Comparison of ENCODE assay signal across 20 cellular contexts in the genomic region with DNA sequence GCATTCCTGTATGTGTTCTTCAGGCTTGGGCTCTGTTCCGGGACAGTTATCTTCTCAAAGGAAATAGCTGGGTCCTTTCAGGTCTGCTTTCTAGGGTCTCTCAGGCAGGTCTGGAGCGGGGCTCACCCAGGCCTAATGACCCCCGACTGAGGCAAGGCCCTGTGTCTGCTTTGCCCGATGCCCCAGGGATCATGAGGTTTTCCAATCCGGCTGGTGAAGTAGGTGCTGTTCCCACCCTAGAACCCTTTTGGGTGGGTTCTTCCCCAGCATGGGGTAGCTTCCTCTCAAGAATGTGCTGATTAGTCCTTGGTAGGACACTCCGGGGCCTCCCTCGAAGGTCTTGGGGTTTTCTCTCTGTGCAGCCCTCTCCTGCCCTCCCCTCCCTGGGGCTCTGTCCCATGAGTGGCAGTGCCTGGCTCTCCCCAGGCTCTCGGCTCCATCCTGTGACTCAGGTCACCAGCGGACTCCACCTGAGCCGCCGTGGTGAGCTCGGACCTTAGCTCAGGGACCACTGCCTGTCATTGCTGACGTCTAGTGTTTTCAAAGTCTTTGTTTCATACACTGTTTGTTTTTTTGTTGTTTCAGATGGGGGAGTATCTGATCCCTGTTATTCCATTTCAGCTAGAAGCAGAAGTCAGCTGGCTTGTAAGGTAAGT.
DNase-seq lines count a peak whose midpoint lies in the region; ATAC-seq, FAIRE-seq and TF ChIP-seq lines count a peak whose summit lies in the region.
"Had no signal": no experiment of that assay in that cellular context is flagged by ENCODE, and none has a peak within 500 bp of the region (broad histone marks: within the 10 kb centered on the region; RNA-seq: fewer than 3 reads in every experiment).

No MANE protein-coding gene starts in this region.

- peaks cover 15% of the 10 kb centered on the region for H3K27me3 ChIP-seq in RWPE2 (ENCODE audit: insufficient read depth, poor library complexity, severe bottlenecking)
- H3K27me3 ChIP-seq in CD8-positive, alpha-beta T cell (ENCODE audit: insufficient read depth, low read length): no peaks in the 10 kb centered on the region

- TF ChIP-seq CTCF in RWPE2 (IDR thresholded peaks at IDR 0.05; ENCODE audit: poor library complexity, severe bottlenecking) (no peak), kidney (IDR thresholded peaks at IDR 0.05; ENCODE audit: borderline replicate concordance, extremely low read depth, insufficient read depth) (no peak), type B pancreatic cell (conservative IDR thresholded peaks at IDR 0.05) (no peak)
- TF ChIP-seq CTCF in CD8-positive, alpha-beta T cell (IDR thresholded peaks at IDR 0.05): no peak

- no peak for ATAC-seq in RWPE2 (ENCODE audit: low read depth)
- ATAC-seq in CD8-positive, alpha-beta T cell: no peak
- no peak for ATAC-seq in HG02840 (IDR thresholded peaks at IDR 0.05; ENCODE audit: low FRiP score, unreplicated experiment)
- ATAC-seq: GM23338, Panc1 had no signal

- POLR2A ChIA-PET in CD8-positive, alpha-beta T cell (lab: Charles Lee): no interaction called here

- H3K4me1 ChIP-seq in RWPE2 (ENCODE audit: insufficient read depth, poor library complexity, severe bottlenecking) (no peaks in the 10 kb centered on the region), kidney (ENCODE audit: control insufficient read depth in 1 of 2, insufficient read depth in 1 of 2, low read depth in 1 of 2, low read length in 2 of 2) (no peaks in the 10 kb centered on the region)
- H3K4me1 ChIP-seq in CD8-positive, alpha-beta T cell (ENCODE audit: insufficient read depth, low read length): no peaks in the 10 kb centered on the region

- H3K27ac Mint-ChIP-seq in activated naive CD4-positive, alpha-beta T cell treated with anti-CD3 and anti-CD28 coated beads, Interleukin-2, amount 50 U/mL, for 24 hours: peak overlapping the region; percentile 2
- H3K27ac Mint-ChIP-seq in type B pancreatic cell: no peak overlapping the region
- H3K27ac Mint-ChIP-seq in CD8-positive, alpha-beta T cell: no peak overlapping the region
- H3K27ac Mint-ChIP-seq: CD4-positive, alpha-beta T cell; GM23338 had no signal

- H3K36me3 ChIP-seq in RWPE2 (ENCODE audit: low read depth) (no peaks in the 10 kb centered on the region), kidney (ENCODE audit: control insufficient read depth in 1 of 2, insufficient read depth in 2 of 2, low read length in 2 of 2) (no peaks in the 10 kb centered on the region)
- H3K36me3 ChIP-seq in CD8-positive, alpha-beta T cell (ENCODE audit: insufficient read depth, low read length): no peaks in the 10 kb centered on the region
- H3K36me3 ChIP-seq: MG63 had no signal

- H3K36me3 Mint-ChIP-seq in activated naive CD4-positive, alpha-beta T cell treated with anti-CD3 and anti-CD28 coated beads, Interleukin-2, amount 50 U/mL, for 24 hours: no peaks in the 10 kb centered on the region
- no peaks in the 10 kb centered on the region for H3K36me3 Mint-ChIP-seq in type B pancreatic cell
- no peaks in the 10 kb centered on the region for H3K36me3 Mint-ChIP-seq in CD8-positive, alpha-beta T cell

- H3K9me3 ChIP-seq in RWPE2 (ENCODE audit: severe bottlenecking) (no peaks in the 10 kb centered on the region), kidney (ENCODE audit: control insufficient read depth in 1 of 2, low read length in 2 of 2) (peaks cover 2 to 6% of the 10 kb centered on the region in 2 donors)
- H3K9me3 ChIP-seq in CD8-positive, alpha-beta T cell (ENCODE audit: low read length): no peaks in the 10 kb centered on the region
- H3K9me3 ChIP-seq: MG63 had no signal

- peaks cover 10% of the 10 kb centered on the region for H3K9me3 Mint-ChIP-seq in activated naive CD4-positive, alpha-beta T cell treated with anti-CD3 and anti-CD28 coated beads, Interleukin-2, amount 50 U/mL, for 24 hours
- H3K9me3 Mint-ChIP-seq in type B pancreatic cell: no peaks in the 10 kb centered on the region
- H3K9me3 Mint-ChIP-seq in CD8-positive, alpha-beta T cell: peaks cover 7% of the 10 kb centered on the region
- H3K9me3 Mint-ChIP-seq: CD4-positive, alpha-beta T cell; GM23338 had no signal

- H3K27me3 Mint-ChIP-seq in activated naive CD4-positive, alpha-beta T cell treated with anti-CD3 and anti-CD28 coated beads, Interleukin-2, amount 50 U/mL, for 24 hours: peaks cover 10% of the 10 kb centered on the region
- peaks cover 22% of the 10 kb centered on the region for H3K27me3 Mint-ChIP-seq in type B pancreatic cell
- peaks cover 4% of the 10 kb centered on the region for H3K27me3 Mint-ChIP-seq in CD8-positive, alpha-beta T cell (ENCODE audit: low read depth)

- no peak overlapping the region for H3K9ac ChIP-seq in kidney (ENCODE audit: low read length in 2 of 2)
- H3K9ac ChIP-seq: KMS-11 had no signal

- H3K4me3 ChIP-seq in RWPE2 (ENCODE audit: severe bottlenecking) (no peak overlapping the region), kidney (ENCODE audit: low read length in 2 of 2) (no peak overlapping the region)
- H3K4me3 ChIP-seq in CD8-positive, alpha-beta T cell (ENCODE audit: low read depth, low read length): no peak overlapping the region
- H3K4me3 ChIP-seq: GM23338, MG63 had no signal

- CTCF ChIA-PET in CD8-positive, alpha-beta T cell (lab: Charles Lee): interaction anchor here (1.2 kb wide), 1 partner anchor 13 kb away, joined by 3 read pairs; no protein-coding TSS in a partner anchor

- no peak for DNase-seq in activated naive CD4-positive, alpha-beta T cell (lab: John Stamatoyannopoulos, UW)
- DNase-seq in RWPE2 (ENCODE audit: low spot score) (peak; percentile 24), kidney (peak; percentile 43), type B pancreatic cell (ENCODE audit: extremely low spot score, unreplicated experiment) (peak; percentile 52), NCI-H1105 (lab: John Stamatoyannopoulos, UW) (no peak)
- no peak for DNase-seq in CD8-positive, alpha-beta T cell
- DNase-seq: AML-193, GF-D8, MG63, NCI-H1930, NCI-H2171 treated with DMSO at 0.1 percent for 48 hours, NCI-H510A, SHP77 treated with DMSO at 0.1 percent for 48 hours had no signal

- H3K27ac ChIP-seq in RWPE2 (ENCODE audit: poor library complexity, severe bottlenecking): no peak overlapping the region
- no peak overlapping the region for H3K27ac ChIP-seq in kidney (ENCODE audit: low read depth in 2 of 2, low read length in 2 of 2)
- no peak overlapping the region for H3K27ac ChIP-seq in CD8-positive, alpha-beta T cell (ENCODE audit: low read depth, low read length)
- H3K27ac ChIP-seq: KMS-11 had no signal

- no peak overlapping the region for H3K4me3 Mint-ChIP-seq in activated naive CD4-positive, alpha-beta T cell treated with anti-CD3 and anti-CD28 coated beads, Interleukin-2, amount 50 U/mL, for 24 hours
- no peak overlapping the region for H3K4me3 Mint-ChIP-seq in type B pancreatic cell
- no peak overlapping the region for H3K4me3 Mint-ChIP-seq in CD8-positive, alpha-beta T cell
- H3K4me3 Mint-ChIP-seq: CD4-positive, alpha-beta T cell; GM23338 had no signal

- H3K4me1 Mint-ChIP-seq in activated naive CD4-positive, alpha-beta T cell treated with anti-CD3 and anti-CD28 coated beads, Interleukin-2, amount 50 U/mL, for 24 hours: no peaks in the 10 kb centered on the region
- H3K4me1 Mint-ChIP-seq in type B pancreatic cell (ENCODE audit: unreplicated experiment): peaks cover 4% of the 10 kb centered on the region
- H3K4me1 Mint-ChIP-seq in CD8-positive, alpha-beta T cell (ENCODE audit: low read depth): no peaks in the 10 kb centered on the region

- intact Hi-C loops in kidney (cut with DNase I): no loop called here
- intact Hi-C loops in CD8-positive, alpha-beta T cell (cut with DNase I, micrococcal nuclease): no loop called here

- FAIRE-seq in kidney (lab: Jason Lieb, UNC): no peak
- FAIRE-seq: D721Med had no signal

Comparison
In these comparisons a context has a peak if more than half of its experiments do, and no peak if none do; other contexts are left out.
1. DNase-seq: peak in RWPE2 (single experiment), kidney (single experiment) and type B pancreatic cell (single experiment); none in activated naive CD4-positive, alpha-beta T cell (0 of 4), CD8-positive, alpha-beta T cell (0 of 7) and NCI-H1105 (single experiment).